In genomic region chr2:155815275-155815674, GRCh38 we compare ENCODE assay signal across 16 cellular contexts.
"Had no signal": no experiment of that assay in that cellular context is flagged by ENCODE, and none has a peak within 500 bp of the region (broad histone marks: within the 10 kb centered on the region; RNA-seq: fewer than 3 reads in every experiment).

No MANE protein-coding gene starts in this region.

- H3K4me3 ChIP-seq: ascending aorta, breast epithelium, heart left ventricle, left ventricle myocardium inferior, spleen had no signal

- H3K9me3 ChIP-seq: ascending aorta had no signal

- H3K27me3 ChIP-seq: ascending aorta, breast epithelium, heart left ventricle, spleen had no signal

- H3K27ac Mint-ChIP-seq: activated CD4-positive, alpha-beta T cell treated with anti-CD3 and anti-CD28 coated beads, Interleukin-2, amount 10 ng/mL, durations not matched to agents 7 days and 5 days; nephron had no signal

- H3K27me3 Mint-ChIP-seq: activated CD4-positive, alpha-beta T cell treated with anti-CD3 and anti-CD28 coated beads, Interleukin-2, amount 10 ng/mL, durations not matched to agents 7 days and 5 days had no signal

- H3K36me3 ChIP-seq: ascending aorta, breast epithelium, heart left ventricle, left ventricle myocardium inferior, spleen had no signal

- DNase-seq: activated CD4-positive, alpha-beta T cell treated with anti-CD3 and anti-CD28 coated beads, Interleukin-2, amount 10 ng/mL, durations not matched to agents 7 days and 5 days; activated CD8-positive, alpha-beta memory T cell treated with anti-CD3 and anti-CD28 coated beads, Interleukin-2, amount 50 U/mL, for 48 hours; activated effector memory CD4-positive, alpha-beta T cell treated with anti-CD3 and anti-CD28 coated beads, Interleukin-2, amount 50 U/mL, for 16 hours; activated naive CD4-positive, alpha-beta T cell treated with anti-CD3 and anti-CD28 coated beads, Interleukin-2, amount 50 U/mL, for 16 hours; activated T-cell treated with anti-CD3 and anti-CD28 coated beads, Interleukin-2, amount 50 U/mL, for 48 hours; cerebellar nuclear complex; cortex of kidney; heart left ventricle; left ventricle myocardium inferior; stimulated activated CD4-positive, alpha-beta T cell treated with anti-CD3 and anti-CD28 coated beads, Interleukin-4, amount 100 ng/mL, for 4 hours; stimulated activated naive CD4-positive, alpha-beta T cell had no signal

- H3K27ac ChIP-seq: ascending aorta, breast epithelium, heart left ventricle, left ventricle myocardium inferior, spleen had no signal

- H3K4me1 ChIP-seq: ascending aorta, breast epithelium, heart left ventricle, left ventricle myocardium inferior, spleen had no signal

- H3K4me3 Mint-ChIP-seq: activated CD4-positive, alpha-beta T cell treated with anti-CD3 and anti-CD28 coated beads, Interleukin-2, amount 10 ng/mL, durations not matched to agents 7 days and 5 days; nephron had no signal

- H3K4me1 Mint-ChIP-seq: activated CD4-positive, alpha-beta T cell treated with anti-CD3 and anti-CD28 coated beads, Interleukin-2, amount 10 ng/mL, durations not matched to agents 7 days and 5 days; nephron had no signal

- ATAC-seq: activated CD4-positive, CD25-positive, alpha-beta regulatory T cell treated with anti-CD3 and anti-CD28 coated beads, Interleukin-2, amount 50 U/mL, for 24 hours; heart left ventricle had no signal
